ENCODE assay signal across 8 cellular contexts in the genomic region with DNA sequence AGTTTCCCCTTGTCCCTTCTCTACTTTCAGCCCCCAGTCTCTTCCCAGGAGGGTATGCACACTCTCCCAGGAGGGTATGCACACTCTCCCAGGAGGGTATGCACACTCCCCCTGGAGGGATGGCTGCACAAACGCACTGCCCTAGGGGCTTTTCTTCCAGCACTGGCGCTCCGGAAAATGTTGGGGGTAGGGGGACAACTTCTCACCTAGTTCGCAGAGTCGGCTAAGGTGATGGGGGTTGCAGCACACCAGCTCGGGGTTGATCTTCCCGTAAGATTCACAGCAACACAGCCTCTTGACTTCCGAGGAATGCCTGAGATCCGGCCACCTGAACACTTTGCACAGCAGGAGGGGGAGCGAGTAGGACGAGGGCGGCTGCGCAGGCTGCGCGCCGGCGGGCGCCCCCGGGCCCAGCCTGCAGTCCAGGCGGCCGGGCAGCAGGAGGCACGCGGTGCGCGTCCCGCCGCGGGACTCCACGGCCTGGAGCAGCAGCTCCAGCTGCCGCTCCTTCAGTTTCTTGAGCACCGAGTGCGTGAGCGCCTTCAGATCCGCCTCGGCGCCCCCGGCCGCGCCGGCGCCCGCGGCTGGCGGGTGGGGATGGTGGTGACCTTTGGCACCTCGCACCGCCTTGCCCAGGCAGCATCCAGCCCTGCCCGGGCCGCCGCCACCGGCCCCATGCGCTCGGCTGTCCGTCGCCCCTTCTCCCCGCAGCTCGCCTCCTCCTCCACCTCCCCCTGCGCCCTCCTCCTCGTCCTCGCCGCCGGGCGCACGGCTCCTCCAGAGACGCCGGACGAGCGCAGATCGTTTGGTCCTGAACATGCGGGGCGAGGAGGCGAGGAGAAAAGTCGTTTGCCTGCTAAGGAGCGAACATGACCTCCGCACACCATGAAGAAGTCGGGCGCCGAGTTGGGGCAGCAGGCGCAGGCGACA. TPM values are rescaled to one million over a fixed set of nuclear protein-coding genes. Genes with fewer than 3 reads are reported as not detected.
DNase-seq lines count a peak whose midpoint lies in the region; ATAC-seq and TF ChIP-seq lines count a peak whose summit lies in the region.

No MANE protein-coding gene starts in this region.

- H3K4me1 ChIP-seq in BLaER1 (peaks cover 56% of the 10 kb centered on the region), right lobe of liver (peaks cover 0 to 31% (median 11%) of the 10 kb centered on the region in 4 donors), stomach (peaks cover 30 to 61% (median 48%) of the 10 kb centered on the region in 4 donors)

- H3K36me3 ChIP-seq in BLaER1: peaks cover 26% of the 10 kb centered on the region; the same call in 1 of the 2 replicates
- H3K36me3 ChIP-seq in right lobe of liver: no peaks in the 10 kb centered on the region
- H3K36me3 ChIP-seq in stomach: peaks cover 0 to 14% (median 0%) of the 10 kb centered on the region in 4 donors

- no peak for TF ChIP-seq EP300 in stomach (IDR thresholded peaks at IDR 0.05)

- TF ChIP-seq POLR2A in GM19099 (IDR thresholded peaks at IDR 0.05; ENCODE audit: extremely low read depth, insufficient read length, low read depth) (peak; percentile 29), right lobe of liver (IDR thresholded peaks at IDR 0.05) (no peak), stomach (IDR thresholded peaks at IDR 0.05) (no peak)

- no peaks in the 10 kb centered on the region for H3K9me3 ChIP-seq in BLaER1
- H3K9me3 ChIP-seq in right lobe of liver: no peaks in the 10 kb centered on the region
- no peaks in the 10 kb centered on the region for H3K9me3 ChIP-seq in stomach

- TF ChIP-seq CTCF in cardiac fibroblast (IDR thresholded peaks at IDR 0.05; ENCODE audit: low read depth, low read length) (no peak), right lobe of liver (IDR thresholded peaks at IDR 0.05) (no peak), stomach (IDR thresholded peaks at IDR 0.05) (peak in 3 of 7 experiments; percentile 19 to 33 (median 22))

- peaks cover 40% of the 10 kb centered on the region for H3K27me3 ChIP-seq in BLaER1
- no peaks in the 10 kb centered on the region for H3K27me3 ChIP-seq in right lobe of liver
- no peaks in the 10 kb centered on the region for H3K27me3 ChIP-seq in stomach

- intact Hi-C loops in right lobe of liver (cut with DNase I): loop anchor here in 1 of 2 donors (10.0 kb wide), 1 partner anchor 165 kb away; no protein-coding TSS in a partner anchor
- intact Hi-C loops in stomach (cut with DNase I; ENCODE audit: low total_unique reads): no loop called here

- H3K4me3 ChIP-seq in BLaER1: peak overlapping the region; percentile 92
- peak overlapping the region; percentile 82 to 86 for H3K4me3 ChIP-seq in cardiac fibroblast (replicated peaks in 1 of 2; ENCODE audit: low read depth in 2 of 2, low read length in 2 of 2)
- H3K4me3 ChIP-seq in right lobe of liver: peak overlapping the region; percentile 77 to 92 (median 79)
- H3K4me3 ChIP-seq in stomach: peak overlapping the region; percentile 73 to 94 (median 90)

- 0% methylated on average over 24 of the region's 79 CpGs for WGBS in right lobe of liver (ENCODE audit: insufficient coverage, low coverage, low lambda C conversion rate, missing lambda C conversion rate)
- 0 to 1% (median 0%) methylated on average over 27 to 79 of the region's 79 CpGs for WGBS in stomach, 5 donors

- H4K20me1 ChIP-seq in BLaER1: peaks cover 69% of the 10 kb centered on the region

- H3K4me2 ChIP-seq in BLaER1: peak overlapping the region; percentile 94

- H3K27ac ChIP-seq in BLaER1: peak overlapping the region; percentile 86
- H3K27ac ChIP-seq in right lobe of liver: peak overlapping the region; percentile 73 to 97 (median 91)
- peak overlapping the region; percentile 88 to 100 (median 99) for H3K27ac ChIP-seq in stomach

- peak overlapping the region; percentile 86 for H3K9ac ChIP-seq in BLaER1

- ATAC-seq in right lobe of liver: peak in 3 of 4 donors; percentile 2 to 8 (median 3)
- ATAC-seq in GM19463 (IDR thresholded peaks at IDR 0.05; ENCODE audit: unreplicated experiment): no peak

- DNase-seq in RKO (ENCODE audit: low spot score) (peak; percentile 53), cardiac fibroblast (ENCODE audit: low read depth in 2 of 2) (peak; percentile 44 to 60), right lobe of liver (peak in 2 of 3 donors; percentile 48 to 72), stomach (peak; percentile 55), pons (ENCODE audit: low spot score) (no peak)

RNA-seq across cellular contexts. Expression of a gene that starts 0.9 kb away (rescaled TPM):
- total RNA-seq in right lobe of liver (10 to 100 TPM in 4 of 6 experiments, 1 to 10 TPM in 2; 8.2 to 13.5 (median 11.0) TPM), stomach (100 to 1,000 TPM in 1 of 5 donors, 10 to 100 TPM in 3, 1 to 10 TPM in 1; 7.0 to 123 (median 29.3) TPM)
- 10 to 100 TPM in 1 of 3 donors, 1 to 10 TPM in 2; 4.5 to 10.1 (median 9.9) TPM for polyA plus RNA-seq in stomach
